1 cellular context compared by ENCODE assay signal in the genomic region with DNA sequence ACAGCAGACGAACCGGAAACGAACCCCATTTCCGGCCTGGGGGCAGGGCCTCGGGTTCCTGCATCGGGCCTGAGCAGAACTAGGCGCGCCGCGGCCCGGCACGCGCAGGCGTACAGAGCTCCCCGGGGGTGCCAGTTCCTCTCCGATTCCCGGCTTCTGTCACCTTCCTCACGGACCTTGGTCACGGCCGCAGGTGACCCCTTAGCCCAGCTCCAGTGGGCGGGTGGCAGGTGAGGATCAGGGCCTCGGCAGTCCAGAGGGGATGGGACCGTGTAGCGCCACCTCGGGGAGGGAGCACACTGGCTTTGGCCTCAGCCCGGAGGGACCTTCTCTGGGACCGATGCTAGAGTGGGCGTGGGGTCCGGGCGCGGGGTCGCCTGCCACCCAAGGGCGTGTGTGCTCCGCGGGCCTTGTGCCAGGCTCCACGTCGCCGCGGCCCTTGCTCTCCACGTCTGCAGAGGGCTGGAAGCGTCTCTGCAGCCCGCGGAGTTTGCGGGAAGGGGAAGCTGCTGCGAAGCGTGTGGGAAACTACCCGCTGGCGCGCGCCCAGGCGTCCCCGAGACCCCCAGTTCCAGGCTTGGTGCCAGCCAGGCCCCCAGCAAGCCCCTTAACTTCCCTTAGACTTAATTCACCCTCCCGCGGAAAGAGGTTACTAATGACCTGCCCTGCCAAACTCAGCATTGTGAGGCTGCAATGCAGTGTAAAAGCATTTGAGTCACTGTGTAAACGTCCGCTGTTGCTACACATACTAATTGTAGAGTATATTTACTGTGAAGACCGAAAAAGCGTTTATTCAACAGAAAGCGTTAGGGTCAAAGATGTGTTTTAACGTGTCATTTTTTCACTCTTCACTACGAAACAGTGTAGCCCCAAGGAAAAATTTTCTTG.
TF ChIP-seq lines count a peak whose summit lies in the region.

A gene (plus strand): TSS at position 48 of the 888 bp plus-strand sequence. CDS start 7,930 bp downstream, outside the sequence.

TF ChIP-seq in HepG2, 621 proteins besides CTCF, POLR2A, EP300 and RAD21 (continued from another document and continues in another):
- TF ChIP-seq NFIB (CRISPR knock-in tag; IDR thresholded peaks at IDR 0.05; ENCODE audit: borderline replicate concordance) (no peak), ZSCAN21 (CRISPR knock-in tag; IDR thresholded peaks at IDR 0.05; ENCODE audit: borderline replicate concordance) (peak; percentile 94), ISX (CRISPR knock-in tag; conservative IDR thresholded peaks at IDR 0.05) (0 out of 2 replicates have a peak, but pooled peaks have one; percentile 88), IRF2 (CRISPR knock-in tag; IDR thresholded peaks at IDR 0.05) (peak; percentile 93), BRCA1 (CRISPR knock-in tag; IDR thresholded peaks at IDR 0.05) (peak; percentile 80; the same call in 1 of the 2 replicates), ZFP36L2 (CRISPR knock-in tag; IDR thresholded peaks at IDR 0.05) (no peak), YEATS2 (CRISPR knock-in tag; IDR thresholded peaks at IDR 0.05; ENCODE audit: borderline replicate concordance) (peak; percentile 93), ZFP37 (CRISPR knock-in tag; IDR thresholded peaks at IDR 0.05; ENCODE audit: borderline replicate concordance) (peak; percentile 57; the same call in 1 of the 2 replicates), MTF2 (CRISPR knock-in tag; IDR thresholded peaks at IDR 0.05; ENCODE audit: borderline replicate concordance) (no peak), NR3C1 (CRISPR knock-in tag; IDR thresholded peaks at IDR 0.05) (no peak), SRF (IDR thresholded peaks at IDR 0.05; ENCODE audit: low read depth, low read length) (peak; percentile 94), ZNF839 (CRISPR knock-in tag; IDR thresholded peaks at IDR 0.05; ENCODE audit: borderline replicate concordance) (peak; percentile 89), ARNT (IDR thresholded peaks at IDR 0.05) (no peak), ZNF260 (CRISPR knock-in tag; IDR thresholded peaks at IDR 0.05; ENCODE audit: borderline replicate concordance, low read depth) (0 out of 2 replicates have a peak, but pooled peaks have one; percentile 91), ZNF33A (CRISPR knock-in tag; IDR thresholded peaks at IDR 0.05; ENCODE audit: borderline replicate concordance) (peak; percentile 94; the same call in 1 of the 2 replicates), MEIS2 (CRISPR knock-in tag; IDR thresholded peaks at IDR 0.05) (no peak), TBL1XR1 (IDR thresholded peaks at IDR 0.05; ENCODE audit: borderline replicate concordance, low read length, partially characterized antibody) (no peak), HDAC2 (CRISPR knock-in tag; IDR thresholded peaks at IDR 0.05) (peak; percentile 88), ZNF432 (CRISPR knock-in tag; IDR thresholded peaks at IDR 0.05; ENCODE audit: borderline replicate concordance) (0 out of 2 replicates have a peak, but pooled peaks have one; percentile 71), MXD4 (CRISPR knock-in tag; IDR thresholded peaks at IDR 0.05) (peak; percentile 69; the same call in 1 of the 2 replicates), RFX5 (IDR thresholded peaks at IDR 0.05; ENCODE audit: low read depth, low read length) (peak; percentile 46), CHD2 (IDR thresholded peaks at IDR 0.05; ENCODE audit: low read depth, low read length) (peak; percentile 32; the same call in 1 of the 2 replicates)
- TF ChIP-seq, protein P1, sequence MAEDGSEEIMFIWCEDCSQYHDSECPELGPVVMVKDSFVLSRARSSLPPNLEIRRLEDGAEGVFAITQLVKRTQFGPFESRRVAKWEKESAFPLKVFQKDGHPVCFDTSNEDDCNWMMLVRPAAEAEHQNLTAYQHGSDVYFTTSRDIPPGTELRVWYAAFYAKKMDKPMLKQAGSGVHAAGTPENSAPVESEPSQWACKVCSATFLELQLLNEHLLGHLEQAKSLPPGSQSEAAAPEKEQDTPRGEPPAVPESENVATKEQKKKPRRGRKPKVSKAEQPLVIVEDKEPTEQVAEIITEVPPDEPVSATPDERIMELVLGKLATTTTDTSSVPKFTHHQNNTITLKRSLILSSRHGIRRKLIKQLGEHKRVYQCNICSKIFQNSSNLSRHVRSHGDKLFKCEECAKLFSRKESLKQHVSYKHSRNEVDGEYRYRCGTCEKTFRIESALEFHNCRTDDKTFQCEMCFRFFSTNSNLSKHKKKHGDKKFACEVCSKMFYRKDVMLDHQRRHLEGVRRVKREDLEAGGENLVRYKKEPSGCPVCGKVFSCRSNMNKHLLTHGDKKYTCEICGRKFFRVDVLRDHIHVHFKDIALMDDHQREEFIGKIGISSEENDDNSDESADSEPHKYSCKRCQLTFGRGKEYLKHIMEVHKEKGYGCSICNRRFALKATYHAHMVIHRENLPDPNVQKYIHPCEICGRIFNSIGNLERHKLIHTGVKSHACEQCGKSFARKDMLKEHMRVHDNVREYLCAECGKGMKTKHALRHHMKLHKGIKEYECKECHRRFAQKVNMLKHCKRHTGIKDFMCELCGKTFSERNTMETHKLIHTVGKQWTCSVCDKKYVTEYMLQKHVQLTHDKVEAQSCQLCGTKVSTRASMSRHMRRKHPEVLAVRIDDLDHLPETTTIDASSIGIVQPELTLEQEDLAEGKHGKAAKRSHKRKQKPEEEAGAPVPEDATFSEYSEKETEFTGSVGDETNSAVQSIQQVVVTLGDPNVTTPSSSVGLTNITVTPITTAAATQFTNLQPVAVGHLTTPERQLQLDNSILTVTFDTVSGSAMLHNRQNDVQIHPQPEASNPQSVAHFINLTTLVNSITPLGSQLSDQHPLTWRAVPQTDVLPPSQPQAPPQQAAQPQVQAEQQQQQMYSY (CRISPR knock-in tag; IDR thresholded peaks at IDR 0.05): no peak; the same call in 1 of the 2 replicates
- TF ChIP-seq, protein P2, sequence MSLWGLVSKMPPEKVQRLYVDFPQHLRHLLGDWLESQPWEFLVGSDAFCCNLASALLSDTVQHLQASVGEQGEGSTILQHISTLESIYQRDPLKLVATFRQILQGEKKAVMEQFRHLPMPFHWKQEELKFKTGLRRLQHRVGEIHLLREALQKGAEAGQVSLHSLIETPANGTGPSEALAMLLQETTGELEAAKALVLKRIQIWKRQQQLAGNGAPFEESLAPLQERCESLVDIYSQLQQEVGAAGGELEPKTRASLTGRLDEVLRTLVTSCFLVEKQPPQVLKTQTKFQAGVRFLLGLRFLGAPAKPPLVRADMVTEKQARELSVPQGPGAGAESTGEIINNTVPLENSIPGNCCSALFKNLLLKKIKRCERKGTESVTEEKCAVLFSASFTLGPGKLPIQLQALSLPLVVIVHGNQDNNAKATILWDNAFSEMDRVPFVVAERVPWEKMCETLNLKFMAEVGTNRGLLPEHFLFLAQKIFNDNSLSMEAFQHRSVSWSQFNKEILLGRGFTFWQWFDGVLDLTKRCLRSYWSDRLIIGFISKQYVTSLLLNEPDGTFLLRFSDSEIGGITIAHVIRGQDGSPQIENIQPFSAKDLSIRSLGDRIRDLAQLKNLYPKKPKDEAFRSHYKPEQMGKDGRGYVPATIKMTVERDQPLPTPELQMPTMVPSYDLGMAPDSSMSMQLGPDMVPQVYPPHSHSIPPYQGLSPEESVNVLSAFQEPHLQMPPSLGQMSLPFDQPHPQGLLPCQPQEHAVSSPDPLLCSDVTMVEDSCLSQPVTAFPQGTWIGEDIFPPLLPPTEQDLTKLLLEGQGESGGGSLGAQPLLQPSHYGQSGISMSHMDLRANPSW (CRISPR knock-in tag; IDR thresholded peaks at IDR 0.05; ENCODE audit: borderline replicate concordance): peak; percentile 66; the same call in 1 of the 2 replicates
- TF ChIP-seq, protein P3, sequence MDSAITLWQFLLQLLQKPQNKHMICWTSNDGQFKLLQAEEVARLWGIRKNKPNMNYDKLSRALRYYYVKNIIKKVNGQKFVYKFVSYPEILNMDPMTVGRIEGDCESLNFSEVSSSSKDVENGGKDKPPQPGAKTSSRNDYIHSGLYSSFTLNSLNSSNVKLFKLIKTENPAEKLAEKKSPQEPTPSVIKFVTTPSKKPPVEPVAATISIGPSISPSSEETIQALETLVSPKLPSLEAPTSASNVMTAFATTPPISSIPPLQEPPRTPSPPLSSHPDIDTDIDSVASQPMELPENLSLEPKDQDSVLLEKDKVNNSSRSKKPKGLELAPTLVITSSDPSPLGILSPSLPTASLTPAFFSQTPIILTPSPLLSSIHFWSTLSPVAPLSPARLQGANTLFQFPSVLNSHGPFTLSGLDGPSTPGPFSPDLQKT (CRISPR knock-in tag; IDR thresholded peaks at IDR 0.05; ENCODE audit: borderline replicate concordance): peak; percentile 85; the same call in 1 of the 2 replicates
- TF ChIP-seq, protein P4, sequence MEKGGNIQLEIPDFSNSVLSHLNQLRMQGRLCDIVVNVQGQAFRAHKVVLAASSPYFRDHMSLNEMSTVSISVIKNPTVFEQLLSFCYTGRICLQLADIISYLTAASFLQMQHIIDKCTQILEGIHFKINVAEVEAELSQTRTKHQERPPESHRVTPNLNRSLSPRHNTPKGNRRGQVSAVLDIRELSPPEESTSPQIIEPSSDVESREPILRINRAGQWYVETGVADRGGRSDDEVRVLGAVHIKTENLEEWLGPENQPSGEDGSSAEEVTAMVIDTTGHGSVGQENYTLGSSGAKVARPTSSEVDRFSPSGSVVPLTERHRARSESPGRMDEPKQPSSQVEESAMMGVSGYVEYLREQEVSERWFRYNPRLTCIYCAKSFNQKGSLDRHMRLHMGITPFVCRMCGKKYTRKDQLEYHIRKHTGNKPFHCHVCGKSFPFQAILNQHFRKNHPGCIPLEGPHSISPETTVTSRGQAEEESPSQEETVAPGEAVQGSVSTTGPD (CRISPR knock-in tag; IDR thresholded peaks at IDR 0.05): no peak
- TF ChIP-seq, protein P5, sequence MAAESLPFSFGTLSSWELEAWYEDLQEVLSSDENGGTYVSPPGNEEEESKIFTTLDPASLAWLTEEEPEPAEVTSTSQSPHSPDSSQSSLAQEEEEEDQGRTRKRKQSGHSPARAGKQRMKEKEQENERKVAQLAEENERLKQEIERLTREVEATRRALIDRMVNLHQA (CRISPR knock-in tag; IDR thresholded peaks at IDR 0.05): 0 out of 2 replicates have a peak, but pooled peaks have one; percentile 44
- TF ChIP-seq, protein P6, sequence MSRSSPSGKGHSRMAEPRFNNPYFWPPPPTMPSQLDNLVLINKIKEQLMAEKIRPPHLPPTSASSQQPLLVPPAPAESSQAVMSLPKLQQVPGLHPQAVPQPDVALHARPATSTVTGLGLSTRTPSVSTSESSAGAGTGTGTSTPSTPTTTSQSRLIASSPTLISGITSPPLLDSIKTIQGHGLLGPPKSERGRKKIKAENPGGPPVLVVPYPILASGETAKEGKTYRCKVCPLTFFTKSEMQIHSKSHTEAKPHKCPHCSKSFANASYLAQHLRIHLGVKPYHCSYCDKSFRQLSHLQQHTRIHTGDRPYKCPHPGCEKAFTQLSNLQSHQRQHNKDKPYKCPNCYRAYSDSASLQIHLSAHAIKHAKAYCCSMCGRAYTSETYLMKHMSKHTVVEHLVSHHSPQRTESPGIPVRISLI (CRISPR knock-in tag; IDR thresholded peaks at IDR 0.05; ENCODE audit: borderline replicate concordance): peak; percentile 66; the same call in 1 of the 2 replicates
- TF ChIP-seq, protein P7, sequence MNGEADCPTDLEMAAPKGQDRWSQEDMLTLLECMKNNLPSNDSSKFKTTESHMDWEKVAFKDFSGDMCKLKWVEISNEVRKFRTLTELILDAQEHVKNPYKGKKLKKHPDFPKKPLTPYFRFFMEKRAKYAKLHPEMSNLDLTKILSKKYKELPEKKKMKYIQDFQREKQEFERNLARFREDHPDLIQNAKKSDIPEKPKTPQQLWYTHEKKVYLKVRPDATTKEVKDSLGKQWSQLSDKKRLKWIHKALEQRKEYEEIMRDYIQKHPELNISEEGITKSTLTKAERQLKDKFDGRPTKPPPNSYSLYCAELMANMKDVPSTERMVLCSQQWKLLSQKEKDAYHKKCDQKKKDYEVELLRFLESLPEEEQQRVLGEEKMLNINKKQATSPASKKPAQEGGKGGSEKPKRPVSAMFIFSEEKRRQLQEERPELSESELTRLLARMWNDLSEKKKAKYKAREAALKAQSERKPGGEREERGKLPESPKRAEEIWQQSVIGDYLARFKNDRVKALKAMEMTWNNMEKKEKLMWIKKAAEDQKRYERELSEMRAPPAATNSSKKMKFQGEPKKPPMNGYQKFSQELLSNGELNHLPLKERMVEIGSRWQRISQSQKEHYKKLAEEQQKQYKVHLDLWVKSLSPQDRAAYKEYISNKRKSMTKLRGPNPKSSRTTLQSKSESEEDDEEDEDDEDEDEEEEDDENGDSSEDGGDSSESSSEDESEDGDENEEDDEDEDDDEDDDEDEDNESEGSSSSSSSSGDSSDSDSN (CRISPR knock-in tag; IDR thresholded peaks at IDR 0.05): peak; percentile 99
- TF ChIP-seq, protein P8, sequence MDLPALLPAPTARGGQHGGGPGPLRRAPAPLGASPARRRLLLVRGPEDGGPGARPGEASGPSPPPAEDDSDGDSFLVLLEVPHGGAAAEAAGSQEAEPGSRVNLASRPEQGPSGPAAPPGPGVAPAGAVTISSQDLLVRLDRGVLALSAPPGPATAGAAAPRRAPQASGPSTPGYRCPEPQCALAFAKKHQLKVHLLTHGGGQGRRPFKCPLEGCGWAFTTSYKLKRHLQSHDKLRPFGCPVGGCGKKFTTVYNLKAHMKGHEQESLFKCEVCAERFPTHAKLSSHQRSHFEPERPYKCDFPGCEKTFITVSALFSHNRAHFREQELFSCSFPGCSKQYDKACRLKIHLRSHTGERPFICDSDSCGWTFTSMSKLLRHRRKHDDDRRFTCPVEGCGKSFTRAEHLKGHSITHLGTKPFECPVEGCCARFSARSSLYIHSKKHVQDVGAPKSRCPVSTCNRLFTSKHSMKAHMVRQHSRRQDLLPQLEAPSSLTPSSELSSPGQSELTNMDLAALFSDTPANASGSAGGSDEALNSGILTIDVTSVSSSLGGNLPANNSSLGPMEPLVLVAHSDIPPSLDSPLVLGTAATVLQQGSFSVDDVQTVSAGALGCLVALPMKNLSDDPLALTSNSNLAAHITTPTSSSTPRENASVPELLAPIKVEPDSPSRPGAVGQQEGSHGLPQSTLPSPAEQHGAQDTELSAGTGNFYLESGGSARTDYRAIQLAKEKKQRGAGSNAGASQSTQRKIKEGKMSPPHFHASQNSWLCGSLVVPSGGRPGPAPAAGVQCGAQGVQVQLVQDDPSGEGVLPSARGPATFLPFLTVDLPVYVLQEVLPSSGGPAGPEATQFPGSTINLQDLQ (CRISPR knock-in tag; IDR thresholded peaks at IDR 0.05): peak; percentile 97
- TF ChIP-seq, protein P9, sequence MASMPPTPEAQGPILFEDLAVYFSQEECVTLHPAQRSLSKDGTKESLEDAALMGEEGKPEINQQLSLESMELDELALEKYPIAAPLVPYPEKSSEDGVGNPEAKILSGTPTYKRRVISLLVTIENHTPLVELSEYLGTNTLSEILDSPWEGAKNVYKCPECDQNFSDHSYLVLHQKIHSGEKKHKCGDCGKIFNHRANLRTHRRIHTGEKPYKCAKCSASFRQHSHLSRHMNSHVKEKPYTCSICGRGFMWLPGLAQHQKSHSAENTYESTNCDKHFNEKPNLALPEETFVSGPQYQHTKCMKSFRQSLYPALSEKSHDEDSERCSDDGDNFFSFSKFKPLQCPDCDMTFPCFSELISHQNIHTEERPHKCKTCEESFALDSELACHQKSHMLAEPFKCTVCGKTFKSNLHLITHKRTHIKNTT (CRISPR knock-in tag; IDR thresholded peaks at IDR 0.05): no peak
- TF ChIP-seq, protein P10, sequence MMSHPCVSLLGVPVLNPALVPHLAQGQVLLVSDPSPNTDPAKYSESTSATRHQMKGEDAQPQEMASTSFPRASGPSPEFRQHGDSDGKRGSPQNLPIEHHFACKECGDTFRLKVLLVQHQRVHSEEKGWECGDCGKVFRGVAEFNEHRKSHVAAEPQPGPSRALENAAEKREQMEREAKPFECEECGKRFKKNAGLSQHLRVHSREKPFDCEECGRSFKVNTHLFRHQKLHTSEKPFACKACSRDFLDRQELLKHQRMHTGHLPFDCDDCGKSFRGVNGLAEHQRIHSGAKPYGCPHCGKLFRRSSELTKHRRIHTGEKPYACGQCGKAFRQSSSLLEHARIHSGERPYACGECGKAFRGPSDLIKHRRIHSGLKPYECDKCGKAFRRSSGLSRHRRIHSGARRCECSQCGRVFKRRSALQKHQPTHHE (CRISPR knock-in tag; IDR thresholded peaks at IDR 0.05; ENCODE audit: borderline replicate concordance): peak; percentile 98
- TF ChIP-seq, protein P11, sequence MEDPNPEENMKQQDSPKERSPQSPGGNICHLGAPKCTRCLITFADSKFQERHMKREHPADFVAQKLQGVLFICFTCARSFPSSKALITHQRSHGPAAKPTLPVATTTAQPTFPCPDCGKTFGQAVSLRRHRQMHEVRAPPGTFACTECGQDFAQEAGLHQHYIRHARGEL (CRISPR knock-in tag; IDR thresholded peaks at IDR 0.05): peak; percentile 64; the same call in 1 of the 2 replicates
